ENCODE assay signal across 11 cellular contexts in the genomic region with DNA sequence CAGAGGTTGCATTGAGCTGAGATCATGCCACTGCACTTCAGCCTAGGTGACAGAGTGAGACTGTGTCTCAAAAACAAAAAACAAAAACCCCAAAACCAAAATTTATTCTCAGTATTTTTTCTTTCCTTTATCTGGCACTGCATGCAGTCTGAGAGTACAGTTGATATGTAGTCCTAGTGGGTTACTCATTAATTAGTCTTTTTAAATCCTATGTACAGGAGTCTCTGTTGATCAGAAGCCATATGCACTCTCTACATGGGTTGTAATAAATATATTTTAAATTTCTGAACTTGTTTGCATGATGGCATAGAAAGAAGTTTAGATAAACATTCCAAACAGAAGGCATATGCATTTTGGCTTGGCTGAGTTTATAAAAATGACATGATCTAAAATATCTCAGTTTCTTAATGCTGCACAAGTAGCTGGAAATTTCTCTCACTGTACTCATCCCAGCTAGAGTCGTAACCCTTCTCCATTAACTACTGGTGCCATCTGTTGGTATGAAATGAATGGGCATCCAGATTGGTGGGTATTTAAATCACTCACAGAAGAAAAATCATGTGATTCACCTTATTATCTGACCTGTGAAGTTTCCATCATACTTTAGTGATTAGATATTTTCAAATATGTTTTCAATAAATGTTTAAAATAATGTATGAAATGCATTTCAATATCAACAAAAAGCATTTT.
A peak's percentile ranks its signal among the peaks of the same experiment; 100 is the strongest.
DNase-seq lines count a peak whose midpoint lies in the region; ATAC-seq, FAIRE-seq and TF ChIP-seq lines count a peak whose summit lies in the region.
"Had no signal": no experiment of that assay in that cellular context is flagged by ENCODE, and none has a peak within 500 bp of the region (broad histone marks: within the 10 kb centered on the region; RNA-seq: fewer than 3 reads in every experiment).

No MANE protein-coding gene starts in this region.

- H3K27ac ChIP-seq in H1 (ENCODE audit: low read depth, low read length) (no peak overlapping the region), pancreas (no peak overlapping the region)
- H3K27ac ChIP-seq: spleen had no signal

- peak; percentile 50 to 93 (median 86) for ATAC-seq in pancreas

- H3K23me2 ChIP-seq in H1 (ENCODE audit: low read depth, low read length) = no peaks in the 10 kb centered on the region

- H3K9ac ChIP-seq in H1 (replicated peaks in 1 of 4; ENCODE audit: extremely low read depth in 1 of 4, low read depth in 3 of 4, low read length in 3 of 4) = no peak overlapping the region

- CTCF ChIA-PET in H1 (lab: Charles Lee; ENCODE audit: partially characterized antibody) = interaction anchor here (1.0 to 1.6 kb wide), 4 partner anchors 9 to 351 kb away, joined by 3 to 4 read pairs (median 4); no protein-coding TSS in a partner anchor

- no peak overlapping the region for H2BK120ac ChIP-seq in H1 (replicated peaks; ENCODE audit: low read depth, low read length)

- intact Hi-C loops in pancreas (cut with DNase I) = no loop called here
- intact Hi-C loops in posterior vena cava (cut with DNase I) = no loop called here

- no peaks in the 10 kb centered on the region for H4K20me1 ChIP-seq in H1 (replicated peaks in 1 of 2; ENCODE audit: control insufficient read depth in 1 of 2, insufficient read depth in 2 of 2, low read length in 2 of 2)

- H2BK5ac ChIP-seq in H1 (ENCODE audit: low read depth, low read length) = no peak overlapping the region

- no peaks in the 10 kb centered on the region for H3K27me3 ChIP-seq in H1 (replicated peaks in 1 of 4; ENCODE audit: control insufficient read depth in 3 of 4, extremely low read depth in 1 of 4, insufficient read depth in 3 of 4, low read length in 3 of 4)
- H3K27me3 ChIP-seq in pancreas = no peaks in the 10 kb centered on the region
- H3K27me3 ChIP-seq: spleen had no signal

- TF ChIP-seq RAD21 in H1 (IDR thresholded peaks at IDR 0.05 in 1 of 2, conservative IDR thresholded peaks at IDR 0.05 in 1 of 2; ENCODE audit: low read depth in 2 of 2, low read length in 2 of 2) = peak; percentile 65 to 66

- no peak overlapping the region for H3K18ac ChIP-seq in H1 (ENCODE audit: extremely low read depth, low read length)

- no peak for TF ChIP-seq POLR2A in H1 (IDR thresholded peaks at IDR 0.05; ENCODE audit: control extremely low read depth in 1 of 2, low read depth in 2 of 2, low read length in 2 of 2)

- H2BK20ac ChIP-seq in H1 (ENCODE audit: low read length) = no peak overlapping the region

- no peaks in the 10 kb centered on the region for H3K79me1 ChIP-seq in H1 (ENCODE audit: low read depth, low read length)

- no peak overlapping the region for H3K56ac ChIP-seq in H1 (replicated peaks; ENCODE audit: insufficient read length, low read depth, low read length)

- H3K14ac ChIP-seq in H1 (ENCODE audit: insufficient read length) = no peak overlapping the region

- no peak overlapping the region for H3K4ac ChIP-seq in H1 (replicated peaks; ENCODE audit: insufficient read length, low read depth, low read length)

- TF ChIP-seq CTCF in H1 (IDR thresholded peaks at IDR 0.05; ENCODE audit: control extremely low read depth in 1 of 3, insufficient read depth in 1 of 3, low read depth in 1 of 3, low read length in 3 of 3) (peak in 2 of 3 experiments; percentile 7 to 44; a peak in 2 of 4 replicates), pancreas (IDR thresholded peaks at IDR 0.05) (peak in 2 of 4 donors; percentile 14 to 23)

- H4K8ac ChIP-seq in H1 (ENCODE audit: extremely low read depth, insufficient read depth, low read length) = no peak overlapping the region

- no peak for TF ChIP-seq EP300 in H1 (IDR thresholded peaks at IDR 0.05; ENCODE audit: borderline replicate concordance in 1 of 2, low read depth in 2 of 2, low read length in 2 of 2)

- H2AK5ac ChIP-seq in H1 (ENCODE audit: low read depth, low read length) = no peak overlapping the region

- H3K4me2 ChIP-seq in H1 (ENCODE audit: insufficient read depth in 1 of 2, low read depth in 2 of 2, low read length in 2 of 2) = no peak overlapping the region

- H3K4me1 ChIP-seq in H1 (replicated peaks in 1 of 4; ENCODE audit: control insufficient read depth in 3 of 4, insufficient read depth in 4 of 4, low read length in 3 of 4) (peaks cover 0 to 5% (median 1%) of the 10 kb centered on the region in 4 experiments; a peak in 3 of 7 replicates), pancreas (peaks cover 0 to 5% (median 0%) of the 10 kb centered on the region in 3 donors)
- H3K4me1 ChIP-seq: spleen had no signal

- no peak overlapping the region for H4K91ac ChIP-seq in H1 (replicated peaks; ENCODE audit: insufficient read length, low read length)

- no peaks in the 10 kb centered on the region for H3K36me3 ChIP-seq in H1 (ENCODE audit: control insufficient read depth in 2 of 4, insufficient read depth in 4 of 4, low read length in 3 of 4)
- H3K36me3 ChIP-seq in pancreas = no peaks in the 10 kb centered on the region
- H3K36me3 ChIP-seq: spleen had no signal

- H3K79me2 ChIP-seq in H1 (ENCODE audit: control insufficient read depth in 1 of 2, insufficient read depth in 2 of 2, low read length in 2 of 2) = no peaks in the 10 kb centered on the region

- no peak overlapping the region for H2BK12ac ChIP-seq in H1 (ENCODE audit: low read depth, low read length)

- DNase-seq in HT-29 (ENCODE audit: low spot score) = peak; percentile 45
- DNase-seq in NCI-H446 treated with DMSO at 0.1 percent for 48 hours (lab: John Stamatoyannopoulos, UW) = peak; percentile 80
- no peak for DNase-seq in H1 (ENCODE audit: low read depth in 1 of 2, low spot score in 2 of 2)
- no peak for DNase-seq in pancreas
- DNase-seq in posterior vena cava (ENCODE audit: low spot score) = no peak
- DNase-seq in GM19240 (ENCODE audit: insufficient read length, low spot score) = no peak
- no peak for DNase-seq in AML-193 (lab: John Stamatoyannopoulos, UW)
- DNase-seq: activated effector memory CD4-positive, alpha-beta T cell treated with Interleukin-2 at 50 U/mL for 16 hours; NCI-H226; spleen had no signal

- FAIRE-seq in H1 (lab: Jason Lieb, UNC) (no peak), pancreas (lab: Jason Lieb, UNC) (peak; percentile 17)
- FAIRE-seq: keratinocyte had no signal

- H4K5ac ChIP-seq in H1 (ENCODE audit: insufficient read length, low read depth, low read length) = no peak overlapping the region

- H3K4me3 ChIP-seq in H1 (ENCODE audit: extremely low read depth in 1 of 4, insufficient read depth in 2 of 4, low read depth in 3 of 4, low read length in 4 of 4) (no peak overlapping the region), pancreas (no peak overlapping the region)
- H3K4me3 ChIP-seq: spleen had no signal

- H3K9me3 ChIP-seq in H1 (ENCODE audit: insufficient read depth in 2 of 2, low read depth in 1 of 2, low read length in 1 of 2) = no peaks in the 10 kb centered on the region
- no peaks in the 10 kb centered on the region for H3K9me3 ChIP-seq in pancreas

- POLR2A ChIA-PET in H1 (lab: Charles Lee; ENCODE audit: partially characterized antibody) = no interaction called here

- no peak overlapping the region for H3K23ac ChIP-seq in H1 (ENCODE audit: insufficient read length)

- no peak overlapping the region for H2BK15ac ChIP-seq in H1 (ENCODE audit: low read length)

- no peak overlapping the region for H2AFZ ChIP-seq in H1 (ENCODE audit: low read length)

- 78% methylated on average over 1 of the region's 1 CpG; no CpG with 5 or more reads in 1 of the 2 experiments for WGBS in H1 (ENCODE audit: extremely low coverage in 1 of 2, insufficient coverage in 1 of 2, insufficient read length in 1 of 2, insufficient replicate concordance in 2 of 2, low coverage in 1 of 2, low lambda C conversion rate in 2 of 2, missing lambda C conversion rate in 1 of 2), 2 experiments
- 18 to 28% methylated on average over 1 of the region's 1 CpG for WGBS in pancreas, 2 donors

TF ChIP-seq in H1, 55 proteins besides CTCF, POLR2A, EP300 and RAD21 (continues in another document):
- TF ChIP-seq SAP30 (IDR thresholded peaks at IDR 0.05; ENCODE audit: insufficient read depth, insufficient replicate concordance, low read length) = no peak
- TF ChIP-seq YY1 (IDR thresholded peaks at IDR 0.05; ENCODE audit: low read depth, low read length) = no peak
- no peak for TF ChIP-seq TAF7 (optimal IDR thresholded peaks at IDR 0.05; ENCODE audit: borderline replicate concordance, low read depth, low read length)

Comparison
In these comparisons a context has a peak if more than half of its experiments do, and no peak if none do; other contexts are left out.
1. DNase-seq: peak in HT-29 (single experiment) and NCI-H446 treated with DMSO at 0.1 percent for 48 hours (single experiment); none in H1 (0 of 2), pancreas (0 of 6), posterior vena cava (single experiment), GM19240 (single experiment) and AML-193 (0 of 2).